1 cellular context compared by ENCODE assay signal in the genomic region with DNA sequence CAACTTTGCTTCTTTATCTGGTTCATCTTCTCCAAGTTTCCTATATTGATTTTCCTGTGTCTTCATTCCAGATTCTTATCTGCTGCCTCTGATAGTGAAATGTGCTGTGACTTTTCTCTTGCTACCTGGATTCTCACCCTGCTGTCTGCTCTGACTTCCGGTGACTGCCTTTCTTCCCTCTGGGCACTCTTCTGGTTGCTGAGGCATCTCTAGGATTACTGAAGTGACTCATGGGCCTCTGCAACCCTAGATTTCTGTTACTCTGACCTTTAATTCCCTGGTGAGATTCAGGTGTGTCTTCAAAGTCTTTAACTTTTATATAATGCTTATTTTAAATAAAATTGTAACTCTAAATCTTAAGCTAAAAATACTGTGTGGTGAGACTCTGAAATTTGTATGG.
A peak's percentile ranks its signal among the peaks of the same experiment; 100 is the strongest.
TF ChIP-seq lines count a peak whose summit lies in the region.

No MANE protein-coding gene starts in this region.

TF ChIP-seq in SK-N-SH, 30 proteins besides CTCF, POLR2A, EP300 and RAD21 (continued from another document):
- TF ChIP-seq, protein P1, sequence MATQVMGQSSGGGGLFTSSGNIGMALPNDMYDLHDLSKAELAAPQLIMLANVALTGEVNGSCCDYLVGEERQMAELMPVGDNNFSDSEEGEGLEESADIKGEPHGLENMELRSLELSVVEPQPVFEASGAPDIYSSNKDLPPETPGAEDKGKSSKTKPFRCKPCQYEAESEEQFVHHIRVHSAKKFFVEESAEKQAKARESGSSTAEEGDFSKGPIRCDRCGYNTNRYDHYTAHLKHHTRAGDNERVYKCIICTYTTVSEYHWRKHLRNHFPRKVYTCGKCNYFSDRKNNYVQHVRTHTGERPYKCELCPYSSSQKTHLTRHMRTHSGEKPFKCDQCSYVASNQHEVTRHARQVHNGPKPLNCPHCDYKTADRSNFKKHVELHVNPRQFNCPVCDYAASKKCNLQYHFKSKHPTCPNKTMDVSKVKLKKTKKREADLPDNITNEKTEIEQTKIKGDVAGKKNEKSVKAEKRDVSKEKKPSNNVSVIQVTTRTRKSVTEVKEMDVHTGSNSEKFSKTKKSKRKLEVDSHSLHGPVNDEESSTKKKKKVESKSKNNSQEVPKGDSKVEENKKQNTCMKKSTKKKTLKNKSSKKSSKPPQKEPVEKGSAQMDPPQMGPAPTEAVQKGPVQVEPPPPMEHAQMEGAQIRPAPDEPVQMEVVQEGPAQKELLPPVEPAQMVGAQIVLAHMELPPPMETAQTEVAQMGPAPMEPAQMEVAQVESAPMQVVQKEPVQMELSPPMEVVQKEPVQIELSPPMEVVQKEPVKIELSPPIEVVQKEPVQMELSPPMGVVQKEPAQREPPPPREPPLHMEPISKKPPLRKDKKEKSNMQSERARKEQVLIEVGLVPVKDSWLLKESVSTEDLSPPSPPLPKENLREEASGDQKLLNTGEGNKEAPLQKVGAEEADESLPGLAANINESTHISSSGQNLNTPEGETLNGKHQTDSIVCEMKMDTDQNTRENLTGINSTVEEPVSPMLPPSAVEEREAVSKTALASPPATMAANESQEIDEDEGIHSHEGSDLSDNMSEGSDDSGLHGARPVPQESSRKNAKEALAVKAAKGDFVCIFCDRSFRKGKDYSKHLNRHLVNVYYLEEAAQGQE (IDR thresholded peaks at IDR 0.05; ENCODE audit: low read depth, low read length): no peak
- TF ChIP-seq EZH2phosphoT487 (IDR thresholded peaks at IDR 0.05; ENCODE audit: borderline replicate concordance, low read depth) (no peak), POLR2AphosphoS5 (IDR thresholded peaks at IDR 0.05; ENCODE audit: low read depth, low read length) (no peak), TAF1 (IDR thresholded peaks at IDR 0.05; ENCODE audit: borderline replicate concordance, low read depth, low read length) (no peak), NRF1 (IDR thresholded peaks at IDR 0.05; ENCODE audit: low read depth, low read length) (no peak), FOSL2 (IDR thresholded peaks at IDR 0.05; ENCODE audit: borderline replicate concordance, low read depth) (peak; percentile 35; the same call in 1 of the 2 replicates)
- TF ChIP-seq, protein P2, sequence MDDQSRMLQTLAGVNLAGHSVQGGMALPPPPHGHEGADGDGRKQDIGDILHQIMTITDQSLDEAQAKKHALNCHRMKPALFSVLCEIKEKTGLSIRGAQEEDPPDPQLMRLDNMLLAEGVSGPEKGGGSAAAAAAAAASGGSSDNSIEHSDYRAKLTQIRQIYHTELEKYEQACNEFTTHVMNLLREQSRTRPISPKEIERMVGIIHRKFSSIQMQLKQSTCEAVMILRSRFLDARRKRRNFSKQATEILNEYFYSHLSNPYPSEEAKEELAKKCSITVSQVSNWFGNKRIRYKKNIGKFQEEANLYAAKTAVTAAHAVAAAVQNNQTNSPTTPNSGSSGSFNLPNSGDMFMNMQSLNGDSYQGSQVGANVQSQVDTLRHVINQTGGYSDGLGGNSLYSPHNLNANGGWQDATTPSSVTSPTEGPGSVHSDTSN (IDR thresholded peaks at IDR 0.05): no peak
- TF ChIP-seq, protein P3, sequence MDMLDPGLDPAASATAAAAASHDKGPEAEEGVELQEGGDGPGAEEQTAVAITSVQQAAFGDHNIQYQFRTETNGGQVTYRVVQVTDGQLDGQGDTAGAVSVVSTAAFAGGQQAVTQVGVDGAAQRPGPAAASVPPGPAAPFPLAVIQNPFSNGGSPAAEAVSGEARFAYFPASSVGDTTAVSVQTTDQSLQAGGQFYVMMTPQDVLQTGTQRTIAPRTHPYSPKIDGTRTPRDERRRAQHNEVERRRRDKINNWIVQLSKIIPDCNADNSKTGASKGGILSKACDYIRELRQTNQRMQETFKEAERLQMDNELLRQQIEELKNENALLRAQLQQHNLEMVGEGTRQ (IDR thresholded peaks at IDR 0.05; ENCODE audit: borderline replicate concordance, low read depth, low read length): no peak
